10 cellular contexts compared by ENCODE assay signal in the genomic region with DNA sequence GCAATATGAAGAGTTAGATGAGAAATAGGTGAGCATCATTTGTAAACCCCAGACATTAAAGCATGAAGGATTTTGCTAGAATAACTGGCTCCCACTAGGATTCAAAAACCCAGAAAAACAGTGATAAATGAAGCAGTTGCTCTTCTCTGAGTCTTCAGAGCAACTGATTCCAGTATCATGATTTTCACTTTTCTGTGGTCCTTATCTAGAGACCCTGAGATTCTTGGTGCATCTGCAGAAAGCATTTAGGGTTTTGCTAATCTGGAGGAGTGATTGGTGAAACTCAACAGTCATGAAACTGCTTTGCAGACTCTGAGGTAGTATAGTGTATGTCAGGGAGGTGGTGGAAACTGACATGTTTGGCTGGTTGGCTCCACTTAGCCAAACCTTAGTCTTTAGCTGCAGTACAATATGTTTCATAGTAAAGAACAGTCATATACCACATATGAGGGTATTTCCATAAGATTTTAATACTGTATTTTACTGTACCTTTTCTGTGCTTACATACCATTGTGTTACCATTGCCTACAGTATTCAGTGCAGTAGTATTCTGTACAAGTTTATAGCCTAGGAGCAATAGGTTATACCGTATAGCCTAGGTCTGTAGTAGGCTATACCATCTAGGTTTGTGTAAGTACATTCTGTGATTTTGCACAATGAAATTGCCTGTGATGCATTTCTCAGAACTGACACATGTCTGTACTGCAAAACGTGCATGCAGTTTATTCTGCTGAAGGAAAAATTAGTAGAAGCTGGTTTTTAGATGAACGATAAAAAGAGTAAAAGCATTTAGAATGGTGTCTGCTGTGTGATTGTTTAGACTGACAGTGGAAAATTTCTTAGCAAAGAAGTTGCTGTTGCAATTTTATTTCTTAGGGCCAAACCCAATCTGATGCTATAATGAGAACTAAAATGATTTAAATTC. TPM values are rescaled to one million over a fixed set of nuclear protein-coding genes. Genes with fewer than 3 reads are reported as not detected.
DNase-seq lines count a peak whose midpoint lies in the region; ATAC-seq and TF ChIP-seq lines count a peak whose summit lies in the region.
"Had no signal": no experiment of that assay in that cellular context is flagged by ENCODE, and none has a peak within 500 bp of the region (broad histone marks: within the 10 kb centered on the region; RNA-seq: fewer than 3 reads in every experiment).

No MANE protein-coding gene starts in this region.

- no peak overlapping the region for H3K4me3 ChIP-seq in hepatocyte
- no peak overlapping the region for H3K4me3 ChIP-seq in aorta (ENCODE audit: low read length in 2 of 2)
- H3K4me3 ChIP-seq: SK-N-MC had no signal

- intact Hi-C loops in aorta (cut with DNase I), result no loop called here

- H3K79me2 ChIP-seq in hepatocyte, result peaks cover 85% of the 10 kb centered on the region

- H2AFZ ChIP-seq in hepatocyte, result no peak overlapping the region

- WGBS in hepatocyte (ENCODE audit: low lambda C conversion rate, missing lambda C conversion rate), result 67% methylated on average over 3 of the region's 3 CpGs
- WGBS in aorta, 2 donors, result 14 to 23% methylated on average over 3 of the region's 3 CpGs

- TF ChIP-seq CTCF in hepatocyte (IDR thresholded peaks at IDR 0.05; ENCODE audit: poor library complexity), result no peak

- ATAC-seq in GM19455 (IDR thresholded peaks at IDR 0.05; ENCODE audit: unreplicated experiment) (peak; percentile 54), HG03565 (IDR thresholded peaks at IDR 0.05; ENCODE audit: unreplicated experiment) (peak; percentile 73), aorta (ENCODE audit: low FRiP score) (no peak)

- H3K9me3 ChIP-seq in hepatocyte (ENCODE audit: low read depth) (no peaks in the 10 kb centered on the region), aorta (ENCODE audit: control insufficient read depth, low read length) (no peaks in the 10 kb centered on the region)

- H3K36me3 ChIP-seq in hepatocyte (replicated peaks; ENCODE audit: insufficient read depth, low read depth), result no peaks in the 10 kb centered on the region
- no peaks in the 10 kb centered on the region for H3K36me3 ChIP-seq in aorta (ENCODE audit: control insufficient read depth in 1 of 2, insufficient read depth in 2 of 2, low read length in 1 of 2)

- no peaks in the 10 kb centered on the region for H4K20me1 ChIP-seq in hepatocyte (ENCODE audit: insufficient read depth, poor library complexity, severe bottlenecking)

- H3K9me2 ChIP-seq in hepatocyte (replicated peaks; ENCODE audit: insufficient read depth), result no peaks in the 10 kb centered on the region

- H3K27ac ChIP-seq in hepatocyte (peak overlapping the region; percentile 7), aorta (ENCODE audit: low read depth in 1 of 2, low read length in 2 of 2) (no peak overlapping the region)
- H3K27ac ChIP-seq: SK-N-MC had no signal

- H3K4me1 ChIP-seq in hepatocyte (ENCODE audit: insufficient read depth) (peaks cover 41% of the 10 kb centered on the region), aorta (ENCODE audit: control insufficient read depth in 1 of 2, insufficient read depth in 2 of 2, low read length in 2 of 2) (peaks cover 0 to 3% of the 10 kb centered on the region in 2 donors)

- DNase-seq in EH (ENCODE audit: low read depth) (peak; percentile 30), hepatocyte (ENCODE audit: low spot score) (no peak), DMS 273 treated with DMSO at 0.1 percent for 48 hours (lab: John Stamatoyannopoulos, UW) (no peak), putamen (ENCODE audit: low spot score) (no peak), GOT3 (lab: John Stamatoyannopoulos, UW) (no peak), aorta (no peak)
- DNase-seq: NCI-H1105 had no signal

- H3K27me3 ChIP-seq in hepatocyte (no peaks in the 10 kb centered on the region), aorta (ENCODE audit: control insufficient read depth in 1 of 2, insufficient read depth in 2 of 2, low read length in 1 of 2) (no peaks in the 10 kb centered on the region)

- H3K4me2 ChIP-seq in hepatocyte, result peak overlapping the region; percentile 3

RNA-seq across cellular contexts. Expression of a gene that starts 23.8 kb away (rescaled TPM):
- total RNA-seq in hepatocyte, result 86.8 and 86.9 TPM in 2 replicates
- 49.9 and 55.2 TPM in 2 replicates for polyA plus RNA-seq in hepatocyte
- total RNA-seq in aorta, result 10 to 100 TPM; 41.9 to 51.9 TPM
- 10 to 100 TPM in 1 of 2 donors, 1 to 10 TPM in 1; 9.6 to 19.7 TPM for polyA plus RNA-seq in aorta
